In genomic region chr7:112789453-112789823, GRCh38 we compare ENCODE assay signal across 8 cellular contexts. TPM values are rescaled to one million over a fixed set of nuclear protein-coding genes. Genes with fewer than 3 reads are reported as not detected.
A peak's percentile ranks its signal among the peaks of the same experiment; 100 is the strongest.
DNase-seq lines count a peak whose midpoint lies in the region; TF ChIP-seq lines count a peak whose summit lies in the region.

No MANE protein-coding gene starts in this region.

- peak overlapping the region; percentile 17 for H2AFZ ChIP-seq in OCI-LY1 (ENCODE audit: low read length)
- peak overlapping the region; percentile 93 for H2AFZ ChIP-seq in parathyroid adenoma

- peaks cover 25% of the 10 kb centered on the region for H3K4me1 ChIP-seq in OCI-LY1 (ENCODE audit: insufficient read depth, low read length, severe bottlenecking)
- no peaks in the 10 kb centered on the region for H3K4me1 ChIP-seq in esophagus (ENCODE audit: control insufficient read depth in 2 of 2, insufficient read depth in 2 of 2, low read length in 1 of 2)
- H3K4me1 ChIP-seq in parathyroid adenoma: peaks cover 9% of the 10 kb centered on the region

- WGBS in esophagus, 2 donors: 0% methylated on average over 2 of the region's 2 CpGs

- H3K79me2 ChIP-seq in OCI-LY1 (ENCODE audit: insufficient read depth, low read length) (peaks cover 27% of the 10 kb centered on the region), parathyroid adenoma (peaks cover 20% of the 10 kb centered on the region)

- H3F3A ChIP-seq in OCI-LY1 (ENCODE audit: insufficient read depth, low read length): no peaks in the 10 kb centered on the region

- H4K20me1 ChIP-seq in OCI-LY1 (ENCODE audit: insufficient read depth, low read length): no peaks in the 10 kb centered on the region

- no peaks in the 10 kb centered on the region for H3K9me3 ChIP-seq in OCI-LY1 (ENCODE audit: low read length)
- no peaks in the 10 kb centered on the region for H3K9me3 ChIP-seq in esophagus (ENCODE audit: control insufficient read depth in 2 of 2, insufficient read depth in 1 of 2, low read depth in 1 of 2, low read length in 1 of 2)
- H3K9me3 ChIP-seq in parathyroid adenoma (ENCODE audit: control insufficient read depth, low read length): no peaks in the 10 kb centered on the region

- DNase-seq in GM10266 (ENCODE audit: extremely low spot score): peak; percentile 17
- DNase-seq in NK-92 treated with Interleukin-12 subunit alpha and Interleukin-12 subunit beta, amount 100 ng/mL, for 24 hours (lab: John Stamatoyannopoulos, UW): no peak
- DNase-seq in NCI-H748 treated with DMSO at 0.1 percent for 48 hours (lab: John Stamatoyannopoulos, UW): no peak
- no peak for DNase-seq in SK-N-DZ (ENCODE audit: low spot score)
- DNase-seq in GM03348 (ENCODE audit: low spot score): no peak

- H3K4me2 ChIP-seq in OCI-LY1 (ENCODE audit: low read length): peak overlapping the region; percentile 80
- peak overlapping the region; percentile 61 for H3K4me2 ChIP-seq in parathyroid adenoma (ENCODE audit: low read length)

- no peaks in the 10 kb centered on the region for H3K9me2 ChIP-seq in OCI-LY1 (ENCODE audit: low read depth, low read length)

- H3K9ac ChIP-seq in OCI-LY1 (ENCODE audit: low read length) (peak overlapping the region; percentile 65), parathyroid adenoma (peak overlapping the region; percentile 59)

- peak overlapping the region; percentile 65 for H3K4me3 ChIP-seq in OCI-LY1 (ENCODE audit: low read depth, low read length, poor library complexity, severe bottlenecking)
- H3K4me3 ChIP-seq in esophagus (ENCODE audit: low read depth in 1 of 2, low read length in 2 of 2): peak overlapping the region; percentile 77 to 94
- peak overlapping the region; percentile 92 for H3K4me3 ChIP-seq in parathyroid adenoma (ENCODE audit: low read depth, low read length)

- no peaks in the 10 kb centered on the region for H3K27me3 ChIP-seq in OCI-LY1 (ENCODE audit: insufficient read depth, low read length)
- H3K27me3 ChIP-seq in esophagus (ENCODE audit: control insufficient read depth in 1 of 2, insufficient read depth in 2 of 2, low read length in 2 of 2): no peaks in the 10 kb centered on the region
- no peaks in the 10 kb centered on the region for H3K27me3 ChIP-seq in parathyroid adenoma (ENCODE audit: control insufficient read depth, insufficient read depth, low read length)

- H3K27ac ChIP-seq in OCI-LY1 (ENCODE audit: low read depth, low read length, poor library complexity, severe bottlenecking): peak overlapping the region; percentile 84
- H3K27ac ChIP-seq in esophagus (ENCODE audit: low read depth in 2 of 2, low read length in 1 of 2): peak overlapping the region; percentile 94 to 97
- peak overlapping the region; percentile 88 for H3K27ac ChIP-seq in parathyroid adenoma

- TF ChIP-seq CTCF in GM10266 (IDR thresholded peaks at IDR 0.05; ENCODE audit: control insufficient read depth, insufficient read depth, low read depth, missing control alignments) (no peak), OCI-LY1 (IDR thresholded peaks at IDR 0.05; ENCODE audit: low read length) (no peak), parathyroid adenoma (IDR thresholded peaks at IDR 0.05) (no peak)

- H3K36me3 ChIP-seq in OCI-LY1 (ENCODE audit: insufficient read depth, low read length) (peaks cover 7% of the 10 kb centered on the region; the same call in 1 of the 2 replicates), esophagus (ENCODE audit: control insufficient read depth in 2 of 2, insufficient read depth in 2 of 2, low read length in 1 of 2) (no peaks in the 10 kb centered on the region), parathyroid adenoma (ENCODE audit: control insufficient read depth, insufficient read depth, low read length) (no peaks in the 10 kb centered on the region)

RNA-seq across cellular contexts. Expression of gene TMEM168, which starts 0.8 kb away (rescaled TPM):
- 10 to 100 TPM in 1 of 2 donors, 1 to 10 TPM in 1; 5.2 to 10.7 TPM for polyA plus RNA-seq in esophagus
- polyA plus RNA-seq in SK-N-DZ (2014; cell fraction: cytosol; rRNA removed): 18.8 and 19.3 TPM in 2 replicates
- 14.1 and 21.6 TPM in 2 replicates for polyA plus RNA-seq in SK-N-DZ (2014; cell fraction: nucleus; rRNA removed)
